25 cellular contexts compared by ENCODE assay signal in the genomic region with DNA sequence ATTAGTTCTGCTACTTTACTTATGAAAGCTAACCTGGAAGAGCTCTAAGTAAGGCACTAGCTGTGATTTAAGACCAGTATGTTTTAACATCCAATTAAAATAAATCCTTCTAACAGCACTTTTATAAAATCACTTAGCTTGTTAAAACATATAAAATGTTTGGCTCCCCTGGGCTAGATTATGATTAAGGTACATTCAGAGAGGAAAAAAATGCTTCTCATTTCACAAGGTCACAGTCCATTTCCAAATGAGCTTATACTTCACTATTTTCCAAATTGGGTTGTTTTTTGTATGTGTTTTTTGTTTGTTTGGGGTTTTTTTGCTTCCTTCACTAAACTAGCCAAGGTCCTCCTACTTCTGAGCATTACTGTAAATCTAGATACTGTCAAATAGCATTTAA.
"Had no signal": no experiment of that assay in that cellular context is flagged by ENCODE, and none has a peak within 500 bp of the region (broad histone marks: within the 10 kb centered on the region; RNA-seq: fewer than 3 reads in every experiment).

No MANE protein-coding gene starts in this region.

- H3K9me3 ChIP-seq: pancreas, prostate gland, right lobe of liver, sigmoid colon, stomach, thoracic aorta, thyroid gland, tibial nerve, upper lobe of left lung, vagina had no signal

- H3K27ac Mint-ChIP-seq: natural killer cell; neural progenitor cell; stimulated activated effector memory CD8-positive, alpha-beta T cell treated with anti-CD3 and anti-CD28 coated beads, Interleukin-12 subunit alpha, Interleukin-12 subunit beta, amount 100 ng/mL, for 72 hours; stimulated activated naive B cell treated with anti-CD40 and anti-IgM and Interleukin-4, amounts not matched to agents 10 μg/mL and 1 μg/mL and 100 μg/mL, for 72 hours; stimulated activated naive CD8-positive, alpha-beta T cell treated with anti-CD3 and anti-CD28 coated beads, Interleukin-15, Interleukin-2, amounts not matched to agents 100 ng/mL and 50 ng/mL, for 24 hours had no signal

- H3K27me3 Mint-ChIP-seq: stimulated activated naive B cell treated with anti-CD40 and anti-IgM and Interleukin-4, amounts not matched to agents 10 μg/mL and 1 μg/mL and 100 μg/mL, for 72 hours; stimulated activated naive CD8-positive, alpha-beta T cell treated with anti-CD3 and anti-CD28 coated beads, Interleukin-15, Interleukin-2, amounts not matched to agents 100 ng/mL and 50 ng/mL, for 24 hours had no signal

- DNase-seq: natural killer cell; pancreas; retina; right cardiac atrium; right lobe of liver; sigmoid colon; small intestine; stimulated activated CD4-positive, alpha-beta T cell treated with anti-CD3 and anti-CD28 coated beads, Interleukin-15, amount 100 ng/mL, for 24 hours; stimulated activated CD4-positive, alpha-beta T cell treated with anti-CD3 and anti-CD28 coated beads, Interleukin-2, amount 100 ng/mL, for 24 hours; stimulated activated CD4-positive, alpha-beta T cell treated with anti-CD3 and anti-CD28 coated beads, Interleukin-2, amount 100 ng/mL, for 48 hours; stimulated activated CD4-positive, alpha-beta T cell treated with anti-CD3 and anti-CD28 coated beads, Interleukin-4, amount 100 ng/mL, for 24 hours; stimulated activated naive B cell treated with anti-CD40 and anti-IgM and Interleukin-4, amounts not matched to agents 10 μg/mL and 1 μg/mL and 100 μg/mL, for 72 hours; stimulated activated naive CD4-positive, alpha-beta T cell treated with Interleukin-2 at 50 U/mL for 16 hours; stomach; thyroid gland; trophoblast cell; upper lobe of left lung had no signal

- H3K4me1 Mint-ChIP-seq: natural killer cell; stimulated activated effector memory CD8-positive, alpha-beta T cell treated with anti-CD3 and anti-CD28 coated beads, Interleukin-12 subunit alpha, Interleukin-12 subunit beta, amount 100 ng/mL, for 72 hours; stimulated activated naive B cell treated with anti-CD40 and anti-IgM and Interleukin-4, amounts not matched to agents 10 μg/mL and 1 μg/mL and 100 μg/mL, for 72 hours had no signal

- H3K4me3 Mint-ChIP-seq: natural killer cell; nephron; neural progenitor cell; stimulated activated effector memory CD8-positive, alpha-beta T cell treated with anti-CD3 and anti-CD28 coated beads, Interleukin-12 subunit alpha, Interleukin-12 subunit beta, amount 100 ng/mL, for 72 hours; stimulated activated naive B cell treated with anti-CD40 and anti-IgM and Interleukin-4, amounts not matched to agents 10 μg/mL and 1 μg/mL and 100 μg/mL, for 72 hours; stimulated activated naive CD8-positive, alpha-beta T cell treated with anti-CD3 and anti-CD28 coated beads, Interleukin-15, Interleukin-2, amounts not matched to agents 100 ng/mL and 50 ng/mL, for 24 hours had no signal

- H3K27ac ChIP-seq: neural progenitor cell, pancreas, prostate gland, right lobe of liver, sigmoid colon, stomach, thoracic aorta, thyroid gland, tibial nerve, upper lobe of left lung, vagina had no signal

- H3K36me3 ChIP-seq: neural progenitor cell, pancreas, prostate gland, right lobe of liver, sigmoid colon, stomach, thoracic aorta, thyroid gland, tibial nerve, upper lobe of left lung, vagina had no signal

- H3K9me3 Mint-ChIP-seq: natural killer cell; nephron; neural progenitor cell; stimulated activated effector memory CD8-positive, alpha-beta T cell treated with anti-CD3 and anti-CD28 coated beads, Interleukin-12 subunit alpha, Interleukin-12 subunit beta, amount 100 ng/mL, for 72 hours; stimulated activated naive B cell treated with anti-CD40 and anti-IgM and Interleukin-4, amounts not matched to agents 10 μg/mL and 1 μg/mL and 100 μg/mL, for 72 hours; stimulated activated naive CD8-positive, alpha-beta T cell treated with anti-CD3 and anti-CD28 coated beads, Interleukin-15, Interleukin-2, amounts not matched to agents 100 ng/mL and 50 ng/mL, for 24 hours had no signal

- ATAC-seq: natural killer cell; pancreas; right cardiac atrium; right lobe of liver; stimulated activated effector memory CD8-positive, alpha-beta T cell treated with anti-CD3 and anti-CD28 coated beads, Interleukin-12 subunit alpha, Interleukin-12 subunit beta, amount 100 ng/mL, for 72 hours; stimulated activated naive B cell treated with anti-CD40 and anti-IgM and Interleukin-4, amounts not matched to agents 10 μg/mL and 1 μg/mL and 100 μg/mL, for 72 hours had no signal

- H3K4me3 ChIP-seq: neural progenitor cell, pancreas, prostate gland, right lobe of liver, sigmoid colon, stomach, thoracic aorta, thyroid gland, tibial nerve, upper lobe of left lung, vagina had no signal

- H3K4me1 ChIP-seq: pancreas, prostate gland, right lobe of liver, sigmoid colon, stomach, thyroid gland, upper lobe of left lung, vagina had no signal

- H3K36me3 Mint-ChIP-seq: natural killer cell; stimulated activated effector memory CD8-positive, alpha-beta T cell treated with anti-CD3 and anti-CD28 coated beads, Interleukin-12 subunit alpha, Interleukin-12 subunit beta, amount 100 ng/mL, for 72 hours; stimulated activated naive B cell treated with anti-CD40 and anti-IgM and Interleukin-4, amounts not matched to agents 10 μg/mL and 1 μg/mL and 100 μg/mL, for 72 hours had no signal
